ENCODE assay signal across 8 cellular contexts in genomic region chr22:25085930-25086901, GRCh38.
DNase-seq lines count a peak whose midpoint lies in the region; ATAC-seq and TF ChIP-seq lines count a peak whose summit lies in the region.

No MANE protein-coding gene starts in this region.

- H3K9me3 Mint-ChIP-seq in CD4-positive, alpha-beta T cell: no peaks in the 10 kb centered on the region

- H3K4me3 Mint-ChIP-seq in CD4-positive, alpha-beta T cell: no peak overlapping the region

- H3K27me3 ChIP-seq in CD4-positive, alpha-beta T cell (ENCODE audit: control insufficient read depth, insufficient read depth, low read length): no peaks in the 10 kb centered on the region
- H3K27me3 ChIP-seq in aorta (ENCODE audit: control insufficient read depth in 1 of 2, insufficient read depth in 2 of 2, low read length in 1 of 2): no peaks in the 10 kb centered on the region

- H3K36me3 ChIP-seq in aorta (ENCODE audit: control insufficient read depth in 1 of 2, insufficient read depth in 2 of 2, low read length in 1 of 2): peaks cover 0 to 2% of the 10 kb centered on the region in 2 donors

- DNase-seq in CD4-positive, alpha-beta T cell: no peak
- no peak for DNase-seq in Right ventricle myocardium inferior (ENCODE audit: missing footprints)
- peak; percentile 81 to 89 for DNase-seq in aorta
- DNase-seq in SW480 (ENCODE audit: low spot score): no peak
- DNase-seq in DMS79 (lab: John Stamatoyannopoulos, UW): no peak
- DNase-seq in NCI-H345 treated with DMSO at 0.1 percent for 48 hours (lab: John Stamatoyannopoulos, UW; ENCODE audit: unreplicated experiment): no peak

- intact Hi-C loops in CD4-positive, alpha-beta T cell (cut with DNase I, micrococcal nuclease): no loop called here
- intact Hi-C loops in Right ventricle myocardium inferior (cut with DNase I) (no loop called here), aorta (cut with DNase I) (no loop called here)

- WGBS in aorta, 2 donors: 2 to 4% methylated on average over 14 of the region's 14 CpGs

- H3K4me1 ChIP-seq in aorta (ENCODE audit: control insufficient read depth in 1 of 2, insufficient read depth in 2 of 2, low read length in 2 of 2): no peaks in the 10 kb centered on the region

- no peak overlapping the region for H3K27ac ChIP-seq in CD4-positive, alpha-beta T cell (ENCODE audit: low read depth, low read length)
- H3K27ac ChIP-seq in aorta (ENCODE audit: low read depth in 1 of 2, low read length in 2 of 2): peak overlapping the region; percentile 68 to 93

- H3K36me3 Mint-ChIP-seq in CD4-positive, alpha-beta T cell (ENCODE audit: low read depth): no peaks in the 10 kb centered on the region

- no peak overlapping the region for H3K4me3 ChIP-seq in aorta (ENCODE audit: low read length in 2 of 2)

- no peaks in the 10 kb centered on the region for H3K27me3 Mint-ChIP-seq in CD4-positive, alpha-beta T cell

- H3K27ac Mint-ChIP-seq in CD4-positive, alpha-beta T cell: peak overlapping the region; percentile 66

- H3K4me1 Mint-ChIP-seq in CD4-positive, alpha-beta T cell (ENCODE audit: low read depth): peaks cover 29% of the 10 kb centered on the region

- no peaks in the 10 kb centered on the region for H3K9me3 ChIP-seq in CD4-positive, alpha-beta T cell (ENCODE audit: control insufficient read depth, low read length)
- no peaks in the 10 kb centered on the region for H3K9me3 ChIP-seq in aorta (ENCODE audit: control insufficient read depth, low read length)

- no peak for TF ChIP-seq CTCF in CD4-positive, alpha-beta T cell (IDR thresholded peaks at IDR 0.05)

- CTCF ChIA-PET in CD4-positive, alpha-beta T cell (lab: Charles Lee): no interaction called here

- POLR2A ChIA-PET in CD4-positive, alpha-beta T cell (lab: Charles Lee): interaction anchor here (1.7 kb wide), 1 partner anchor 18 kb away, joined by 6 read pairs; no protein-coding TSS in a partner anchor

- ATAC-seq in CD4-positive, alpha-beta T cell (ENCODE audit: poor library complexity): peak; percentile 14
- peak; percentile 84 for ATAC-seq in GM19452 (IDR thresholded peaks at IDR 0.05; ENCODE audit: unreplicated experiment)
- peak; percentile 73 for ATAC-seq in HG03575 (IDR thresholded peaks at IDR 0.05; ENCODE audit: extremely low read depth, insufficient number of reproducible peaks, low FRiP score, unreplicated experiment)
- peak; percentile 75 for ATAC-seq in Right ventricle myocardium inferior
- ATAC-seq in aorta (ENCODE audit: low FRiP score): peak; percentile 88

Comparison
In these comparisons a context has a peak if more than half of its experiments do, and no peak if none do; other contexts are left out.
1. ATAC-seq: peak in every context shown above with its lines; median percentile 88 in aorta; 84 in GM19452; 75 in Right ventricle myocardium inferior; 73 in HG03575; 14 in CD4-positive, alpha-beta T cell.
2. DNase-seq: peak in aorta (2 of 2); none in CD4-positive, alpha-beta T cell (0 of 10), Right ventricle myocardium inferior (single experiment), SW480 (single experiment), DMS79 (single experiment) and NCI-H345 treated with DMSO at 0.1 percent for 48 hours (single experiment).